8 cellular contexts compared by ENCODE assay signal in genomic region chr12:104455594-104456416, GRCh38. TPM values are rescaled to one million over a fixed set of nuclear protein-coding genes. Genes with fewer than 3 reads are reported as not detected.
A peak's percentile ranks its signal among the peaks of the same experiment; 100 is the strongest.
DNase-seq lines count a peak whose midpoint lies in the region; ATAC-seq and TF ChIP-seq lines count a peak whose summit lies in the region.

No MANE protein-coding gene starts in this region.

- peaks cover 5% of the 10 kb centered on the region for H3K9me3 ChIP-seq in KOPT-K1 (ENCODE audit: insufficient read depth, low read length, poor library complexity, severe bottlenecking)

- peak overlapping the region in 5 of 6 donors; percentile 62 to 98 (median 95) for H3K27ac Mint-ChIP-seq in naive B cell

- TF ChIP-seq CTCF in AG09309 (IDR thresholded peaks at IDR 0.05; ENCODE audit: control insufficient read depth, insufficient read depth, low read depth, low read length, missing control alignments) = no peak

- peaks cover 29% of the 10 kb centered on the region for H3K36me3 ChIP-seq in KOPT-K1 (ENCODE audit: insufficient read depth, low read length)

- peak overlapping the region; percentile 92 to 99 (median 98) for H3K4me3 Mint-ChIP-seq in naive B cell

- H3K27me3 Mint-ChIP-seq in naive B cell = no peaks in the 10 kb centered on the region

- ATAC-seq in naive B cell (ENCODE audit: low read depth in 2 of 2) = no peak
- ATAC-seq in GM21360 (IDR thresholded peaks at IDR 0.05; ENCODE audit: unreplicated experiment) = no peak

- H3K4me1 Mint-ChIP-seq in naive B cell = peaks cover 16 to 43% (median 34%) of the 10 kb centered on the region in 3 donors

- H3K9me3 Mint-ChIP-seq in naive B cell = peaks cover 0 to 4% (median 0%) of the 10 kb centered on the region in 7 donors

- peak overlapping the region; percentile 79 for H3K4me3 ChIP-seq in AG09309 (ENCODE audit: control insufficient read depth, low read depth, low read length)

- H3K27ac ChIP-seq in KOPT-K1 (ENCODE audit: low read depth, low read length, poor library complexity, severe bottlenecking) = peak overlapping the region; percentile 96
- H3K27ac ChIP-seq in cingulate gyrus (ENCODE audit: low read depth, low read length) = peak overlapping the region; percentile 60

- peaks cover 0 to 15% of the 10 kb centered on the region in 2 donors for H3K36me3 Mint-ChIP-seq in naive B cell

- DNase-seq in AG09309 (ENCODE audit: low read depth) (no peak), naive B cell (no peak), HCEC 1CT (no peak), NCI-H2171 (lab: John Stamatoyannopoulos, UW) (no peak)
- no peak for DNase-seq in stimulated activated CD4-positive, alpha-beta T cell treated with anti-CD3 and anti-CD28 coated beads, Interleukin-12 subunit alpha, Interleukin-12 subunit beta, amount 100 ng/mL, for 4 hours

RNA-seq across cellular contexts. Expression of gene CHST11, which starts 0.9 kb away (rescaled TPM):
- 10 to 100 TPM; 39.8 to 63.6 (median 58.6) TPM for polyA plus RNA-seq in naive B cell (ENCODE audit: low read depth in 6 of 6)
